16 cellular contexts compared by ENCODE assay signal in the genomic region with DNA sequence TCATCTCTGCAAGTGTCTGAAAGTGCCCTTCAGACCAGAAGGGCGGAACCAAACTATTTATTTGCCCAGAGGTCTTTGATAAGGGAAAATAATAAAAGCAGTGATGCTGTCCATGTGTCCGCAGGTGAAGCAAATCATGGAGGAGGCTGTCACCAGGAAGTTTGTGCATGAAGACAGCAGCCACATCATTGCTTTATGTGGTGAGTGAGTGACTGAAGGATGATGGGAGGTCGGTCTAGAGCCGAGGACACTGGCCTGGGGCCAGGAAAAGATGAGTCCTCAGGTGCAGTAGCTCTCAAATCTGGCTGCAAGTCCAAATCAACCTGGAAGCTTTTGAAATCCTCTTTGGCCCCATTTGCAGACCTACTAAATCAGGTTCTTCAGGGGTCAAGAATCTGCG. TPM values are rescaled to one million over a fixed set of nuclear protein-coding genes. Genes with fewer than 3 reads are reported as not detected.
A peak's percentile ranks its signal among the peaks of the same experiment; 100 is the strongest.
DNase-seq lines count a peak whose midpoint lies in the region; ATAC-seq and TF ChIP-seq lines count a peak whose summit lies in the region.
"Had no signal": no experiment of that assay in that cellular context is flagged by ENCODE, and none has a peak within 500 bp of the region (broad histone marks: within the 10 kb centered on the region; RNA-seq: fewer than 3 reads in every experiment).

No MANE protein-coding gene starts in this region.

- WGBS in thyroid gland, 2 donors = 68% methylated on average over 5 of the region's 5 CpGs

- H3K27me3 Mint-ChIP-seq in activated T-helper 17 cell treated with anti-CD3 and anti-CD28 coated beads, Interleukin-2, amount 50 U/mL, for 72 hours = no peaks in the 10 kb centered on the region
- H3K27me3 Mint-ChIP-seq in WTC11 (ENCODE audit: low read depth) = no peaks in the 10 kb centered on the region
- H3K27me3 Mint-ChIP-seq: activated B cell treated with CpG ODN at 0.5 μM for 24 hours, memory B cell had no signal

- peak; percentile 48 for DNase-seq in DMS79 treated with DMSO at 0.1 percent for 48 hours (lab: John Stamatoyannopoulos, UW)
- DNase-seq in NCI-H510A (lab: John Stamatoyannopoulos, UW) = peak; percentile 4
- no peak for DNase-seq in SJCRH30
- no peak for DNase-seq in thyroid gland
- DNase-seq in WTC11 (ENCODE audit: low spot score) = no peak
- DNase-seq: activated B cell treated with CpG ODN at 0.5 μM for 24 hours, aorta, EL, Kasumi-1, NCI-H1930, SK-N-SH had no signal

- H3K4me1 ChIP-seq in skeletal muscle tissue (ENCODE audit: control insufficient read depth in 3 of 3, insufficient read depth in 3 of 3, low read length in 3 of 3) = peaks cover 6 to 24% (median 18%) of the 10 kb centered on the region in 3 donors
- H3K4me1 ChIP-seq in SJCRH30 = peaks cover 4% of the 10 kb centered on the region; the same call in 1 of the 2 replicates
- H3K4me1 ChIP-seq in thyroid gland = peaks cover 0 to under 1% of the 10 kb centered on the region in 2 donors

- ATAC-seq in activated T-helper 17 cell treated with anti-CD3 and anti-CD28 coated beads, Interleukin-2, amount 50 U/mL, for 72 hours (replicated peaks) = peak; percentile 70
- no peak for ATAC-seq in WTC11

- H3K9me3 ChIP-seq in skeletal muscle tissue (ENCODE audit: control insufficient read depth in 3 of 3, low read length in 3 of 3) = no peaks in the 10 kb centered on the region
- no peaks in the 10 kb centered on the region for H3K9me3 ChIP-seq in SJCRH30 (replicated peaks)
- no peaks in the 10 kb centered on the region for H3K9me3 ChIP-seq in thyroid gland
- H3K9me3 ChIP-seq: BLaER1 treated with 17β-estradiol and CSF1 and Interleukin-3, amounts not matched to agents 10 nM and 100 nM; SK-N-SH had no signal

- intact Hi-C loops in thyroid gland (cut with DNase I) = no loop called here

- TF ChIP-seq CTCF in thyroid gland (IDR thresholded peaks at IDR 0.05) (no peak), WTC11 (IDR thresholded peaks at IDR 0.05) (no peak)

- H3K36me3 Mint-ChIP-seq in activated T-helper 17 cell treated with anti-CD3 and anti-CD28 coated beads, Interleukin-2, amount 50 U/mL, for 72 hours (ENCODE audit: low read depth) = peaks cover 17% of the 10 kb centered on the region
- peaks cover 13% of the 10 kb centered on the region for H3K36me3 Mint-ChIP-seq in WTC11

- H3K4me3 Mint-ChIP-seq in activated T-helper 17 cell treated with anti-CD3 and anti-CD28 coated beads, Interleukin-2, amount 50 U/mL, for 72 hours = no peak overlapping the region
- H3K4me3 Mint-ChIP-seq in WTC11 = no peak overlapping the region
- H3K4me3 Mint-ChIP-seq: activated B cell treated with CpG ODN at 0.5 μM for 24 hours, memory B cell had no signal

- H3K36me3 ChIP-seq in skeletal muscle tissue (ENCODE audit: control insufficient read depth in 3 of 3, insufficient read depth in 3 of 3, low read length in 3 of 3) (peaks cover 3 to 17% (median 12%) of the 10 kb centered on the region in 3 donors), SJCRH30 (no peaks in the 10 kb centered on the region), thyroid gland (peaks cover 0 to 4% of the 10 kb centered on the region in 2 donors)

- H3K9me3 Mint-ChIP-seq in activated T-helper 17 cell treated with anti-CD3 and anti-CD28 coated beads, Interleukin-2, amount 50 U/mL, for 72 hours = no peaks in the 10 kb centered on the region
- no peaks in the 10 kb centered on the region for H3K9me3 Mint-ChIP-seq in WTC11
- H3K9me3 Mint-ChIP-seq: activated B cell treated with CpG ODN at 0.5 μM for 24 hours, memory B cell had no signal

- H3K27ac Mint-ChIP-seq in activated T-helper 17 cell treated with anti-CD3 and anti-CD28 coated beads, Interleukin-2, amount 50 U/mL, for 72 hours = no peak overlapping the region
- no peak overlapping the region for H3K27ac Mint-ChIP-seq in WTC11
- H3K27ac Mint-ChIP-seq: activated B cell treated with CpG ODN at 0.5 μM for 24 hours, memory B cell had no signal

- H3K9ac ChIP-seq in skeletal muscle tissue (ENCODE audit: low read depth in 1 of 3, low read length in 3 of 3) = no peak overlapping the region
- H3K9ac ChIP-seq: BLaER1 treated with 17β-estradiol and CSF1 and Interleukin-3, amounts not matched to agents 10 nM and 100 nM; SK-N-SH had no signal

- H3K27ac ChIP-seq in skeletal muscle tissue (ENCODE audit: low read depth, low read length) (peak overlapping the region; percentile 19), SJCRH30 (no peak overlapping the region), thyroid gland (no peak overlapping the region)
- H3K27ac ChIP-seq: BLaER1 treated with 17β-estradiol and CSF1 and Interleukin-3, amounts not matched to agents 10 nM and 100 nM; HL-60 had no signal

- H3K27me3 ChIP-seq in skeletal muscle tissue (ENCODE audit: control insufficient read depth in 3 of 3, insufficient read depth in 3 of 3, low read length in 3 of 3) (no peaks in the 10 kb centered on the region), SJCRH30 (no peaks in the 10 kb centered on the region), thyroid gland (no peaks in the 10 kb centered on the region)
- H3K27me3 ChIP-seq: BLaER1 treated with 17β-estradiol and CSF1 and Interleukin-3, amounts not matched to agents 10 nM and 100 nM had no signal

- H3K4me3 ChIP-seq in skeletal muscle tissue (ENCODE audit: low read length in 3 of 3) = no peak overlapping the region
- H3K4me3 ChIP-seq in SJCRH30 = no peak overlapping the region
- no peak overlapping the region for H3K4me3 ChIP-seq in thyroid gland (replicated peaks in 1 of 3)
- H3K4me3 ChIP-seq: BLaER1 treated with 17β-estradiol and CSF1 and Interleukin-3, amounts not matched to agents 10 nM and 100 nM had no signal

- H3K4me1 Mint-ChIP-seq in activated T-helper 17 cell treated with anti-CD3 and anti-CD28 coated beads, Interleukin-2, amount 50 U/mL, for 72 hours = peaks cover 2% of the 10 kb centered on the region
- H3K4me1 Mint-ChIP-seq in WTC11 = peaks cover 19% of the 10 kb centered on the region

- CTCF ChIA-PET in WTC11 (lab: Charles Lee) = no interaction called here

- TF ChIP-seq POLR2A in thyroid gland (IDR thresholded peaks at IDR 0.05) = no peak

- POLR2A ChIA-PET in WTC11 (lab: Charles Lee) = no interaction called here

TF ChIP-seq in WTC11, 78 proteins besides CTCF, POLR2A, EP300 and RAD21 (continues in another document):
- no peak for TF ChIP-seq CBFB (CRISPR knock-in tag; IDR thresholded peaks at IDR 0.05; ENCODE audit: low read depth)
- TF ChIP-seq, protein P1, sequence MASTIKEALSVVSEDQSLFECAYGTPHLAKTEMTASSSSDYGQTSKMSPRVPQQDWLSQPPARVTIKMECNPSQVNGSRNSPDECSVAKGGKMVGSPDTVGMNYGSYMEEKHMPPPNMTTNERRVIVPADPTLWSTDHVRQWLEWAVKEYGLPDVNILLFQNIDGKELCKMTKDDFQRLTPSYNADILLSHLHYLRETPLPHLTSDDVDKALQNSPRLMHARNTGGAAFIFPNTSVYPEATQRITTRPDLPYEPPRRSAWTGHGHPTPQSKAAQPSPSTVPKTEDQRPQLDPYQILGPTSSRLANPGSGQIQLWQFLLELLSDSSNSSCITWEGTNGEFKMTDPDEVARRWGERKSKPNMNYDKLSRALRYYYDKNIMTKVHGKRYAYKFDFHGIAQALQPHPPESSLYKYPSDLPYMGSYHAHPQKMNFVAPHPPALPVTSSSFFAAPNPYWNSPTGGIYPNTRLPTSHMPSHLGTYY (CRISPR knock-in tag; IDR thresholded peaks at IDR 0.05) = no peak
- TF ChIP-seq GABPB1 (CRISPR knock-in tag; IDR thresholded peaks at IDR 0.05) = no peak
- TF ChIP-seq ATF1 (CRISPR knock-in tag; IDR thresholded peaks at IDR 0.05) = no peak
- TF ChIP-seq, protein P2, sequence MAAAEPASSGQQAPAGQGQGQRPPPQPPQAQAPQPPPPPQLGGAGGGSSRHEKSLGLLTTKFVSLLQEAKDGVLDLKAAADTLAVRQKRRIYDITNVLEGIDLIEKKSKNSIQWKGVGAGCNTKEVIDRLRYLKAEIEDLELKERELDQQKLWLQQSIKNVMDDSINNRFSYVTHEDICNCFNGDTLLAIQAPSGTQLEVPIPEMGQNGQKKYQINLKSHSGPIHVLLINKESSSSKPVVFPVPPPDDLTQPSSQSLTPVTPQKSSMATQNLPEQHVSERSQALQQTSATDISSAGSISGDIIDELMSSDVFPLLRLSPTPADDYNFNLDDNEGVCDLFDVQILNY (CRISPR knock-in tag; IDR thresholded peaks at IDR 0.05) = no peak
- no peak for TF ChIP-seq ZNF219 (CRISPR knock-in tag; IDR thresholded peaks at IDR 0.05; ENCODE audit: borderline replicate concordance)

RNA-seq across cellular contexts. Expression of a gene that starts 6.1 kb away (rescaled TPM):
- 10 to 100 TPM; 35.2 to 43.4 TPM for total RNA-seq in activated T-helper 17 cell treated with anti-CD3 and anti-CD28 coated beads, Interleukin-2, amount 50 U/mL, for 72 hours
- total RNA-seq in skeletal muscle tissue = 19.8 TPM
- total RNA-seq in SJCRH30 (2014; rRNA removed; shearing (Covaris generic)) = 10.6 and 12.0 TPM in 2 replicates
- total RNA-seq in thyroid gland = 10 to 100 TPM; 47.8 to 82.7 (median 63.2) TPM
- 47.2 to 50.3 TPM (median 49.8 TPM) in 3 replicates for total RNA-seq in WTC11 (2021)

RNA-seq across cellular contexts. Expression of a gene that starts 7.2 kb away (rescaled TPM):
- 10 to 100 TPM; 48.8 to 77.1 TPM for total RNA-seq in activated T-helper 17 cell treated with anti-CD3 and anti-CD28 coated beads, Interleukin-2, amount 50 U/mL, for 72 hours
- total RNA-seq in skeletal muscle tissue = 26.1 TPM
- total RNA-seq in SJCRH30 (2014; rRNA removed; shearing (Covaris generic)) = 31.9 and 33.6 TPM in 2 replicates
- total RNA-seq in thyroid gland = 10 to 100 TPM; 16.8 to 56.4 (median 29.3) TPM
- total RNA-seq in WTC11 (2021) = 59.1 to 74.3 TPM (median 59.7 TPM) in 3 replicates

RNA-seq across cellular contexts. Expression of a gene that starts 39.7 kb away (rescaled TPM):
- 10 to 100 TPM; 11.8 to 19.1 TPM for total RNA-seq in activated T-helper 17 cell treated with anti-CD3 and anti-CD28 coated beads, Interleukin-2, amount 50 U/mL, for 72 hours
- 17.2 TPM for total RNA-seq in skeletal muscle tissue
- total RNA-seq in SJCRH30 (2014; rRNA removed; shearing (Covaris generic)) = 6.3 and 8.7 TPM in 2 replicates
- total RNA-seq in thyroid gland = 10 to 100 TPM; 12.3 to 31.7 (median 24.1) TPM
- 4.6 to 6.9 TPM (median 5.1 TPM) in 3 replicates for total RNA-seq in WTC11 (2021)

RNA-seq across cellular contexts. Expression of a gene that starts 39.8 kb away (rescaled TPM):
- total RNA-seq in activated T-helper 17 cell treated with anti-CD3 and anti-CD28 coated beads, Interleukin-2, amount 50 U/mL, for 72 hours = 10 to 100 TPM; 39.0 to 52.8 TPM
- total RNA-seq in skeletal muscle tissue (13.6 TPM), thyroid gland (10 to 100 TPM; 26.0 to 35.9 (median 32.9) TPM), WTC11 (2021) (25.6 to 27.2 TPM (median 25.9 TPM) in 3 replicates)
- total RNA-seq in SJCRH30 (2014; rRNA removed; shearing (Covaris generic)) = 10.5 and 13.0 TPM in 2 replicates

RNA-seq across cellular contexts. Expression of a gene that starts 57.4 kb away (rescaled TPM):
- 10 to 100 TPM; 28.7 to 33.2 TPM for total RNA-seq in activated T-helper 17 cell treated with anti-CD3 and anti-CD28 coated beads, Interleukin-2, amount 50 U/mL, for 72 hours
- 5.2 TPM for total RNA-seq in skeletal muscle tissue
- total RNA-seq in SJCRH30 (2014; rRNA removed; shearing (Covaris generic)) = 8.7 and 10.1 TPM in 2 replicates
- 10 to 100 TPM in 3 of 4 donors, 1 to 10 TPM in 1; 8.2 to 28.9 (median 10.9) TPM for total RNA-seq in thyroid gland
- 18.3 to 21.6 TPM (median 18.4 TPM) in 3 replicates for total RNA-seq in WTC11 (2021)

Comparison
In these comparisons a context has a peak if more than half of its experiments do, and no peak if none do; other contexts are left out.
1. DNase-seq: peak in DMS79 treated with DMSO at 0.1 percent for 48 hours (single experiment) and NCI-H510A (single experiment); none in SJCRH30 (0 of 2), thyroid gland (0 of 2) and WTC11 (single experiment).